ENCODE assay signal across 8 cellular contexts in the genomic region with DNA sequence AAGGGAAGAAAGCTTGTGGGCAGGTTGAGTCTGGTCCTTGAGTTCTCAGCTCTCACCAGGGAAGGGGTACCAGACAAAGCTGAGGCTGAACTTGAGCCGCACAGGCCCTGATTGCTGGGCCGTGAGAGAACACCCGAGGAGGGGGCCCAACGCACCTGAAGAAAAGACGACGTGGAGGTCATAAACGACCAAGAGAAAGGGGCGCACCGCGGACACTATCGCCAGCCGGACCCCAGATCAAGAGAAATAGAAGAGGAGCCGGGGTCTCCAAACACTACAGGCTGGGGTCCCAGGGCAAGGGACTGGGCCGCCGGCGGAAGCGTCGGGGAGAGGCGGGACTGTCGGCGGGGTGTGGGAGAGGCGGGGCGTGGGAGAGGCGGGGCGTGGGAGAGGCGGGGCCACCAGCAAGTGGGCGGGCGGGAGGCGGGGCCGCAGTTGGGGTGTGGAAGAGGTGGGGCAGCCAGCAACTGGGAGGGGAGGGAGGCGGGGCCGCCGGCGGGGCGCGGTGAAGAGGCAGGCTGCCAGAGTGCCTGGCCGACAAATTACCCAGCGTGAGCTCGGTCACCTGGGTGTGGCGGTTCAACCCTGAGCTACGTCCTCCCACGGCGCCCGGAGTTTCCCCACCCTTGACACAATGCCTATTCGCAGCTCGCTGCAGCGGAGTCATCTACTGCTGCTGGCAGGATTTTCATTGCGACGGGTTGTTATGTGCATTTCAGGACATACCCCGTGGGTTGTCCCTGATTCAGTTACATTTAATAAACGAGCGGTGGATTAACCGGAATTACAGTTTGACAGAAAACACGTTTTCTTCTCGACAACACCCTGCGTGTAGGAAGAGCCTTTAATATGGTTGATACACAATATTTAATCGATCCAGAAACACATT. TPM values are rescaled to one million over a fixed set of nuclear protein-coding genes. Genes with fewer than 3 reads are reported as not detected.
A peak's percentile ranks its signal among the peaks of the same experiment; 100 is the strongest.
DNase-seq lines count a peak whose midpoint lies in the region; ATAC-seq, FAIRE-seq and TF ChIP-seq lines count a peak whose summit lies in the region.

No MANE protein-coding gene starts in this region.

- no peaks in the 10 kb centered on the region for H3K36me3 ChIP-seq in fibroblast of lung (ENCODE audit: control insufficient read depth, insufficient read depth, low read length)

- H3K9me3 ChIP-seq in fibroblast of lung (ENCODE audit: control insufficient read depth, insufficient read depth, low read depth, low read length) = no peaks in the 10 kb centered on the region

- peak overlapping the region; percentile 71 for H3K27ac ChIP-seq in fibroblast of lung (ENCODE audit: insufficient read depth, low read length)

- no peaks in the 10 kb centered on the region for H3K9me3 Mint-ChIP-seq in activated T-helper 1 cell treated with anti-CD3 and anti-CD28 coated beads, Interleukin-12 subunit alpha, Interleukin-12 subunit beta, Interleukin-2, Interleukin-4 antibody, amounts not matched to agents 30 ng/mL and 10 ng/mL and 1 ng/mL, durations not matched to agents 14 hours and 24 hours and 36 hours
- no peaks in the 10 kb centered on the region for H3K9me3 Mint-ChIP-seq in naive thymus-derived CD8-positive, alpha-beta T cell
- peaks cover 2% of the 10 kb centered on the region for H3K9me3 Mint-ChIP-seq in stimulated activated memory B cell treated with anti-CD40 and anti-IgM and Interleukin-4, amounts not matched to agents 10 μg/mL and 1 μg/mL and 100 μg/mL, for 72 hours

- peak; percentile 7 for FAIRE-seq in RCC 7860 (lab: Jason Lieb, UNC)

- H3K27me3 Mint-ChIP-seq in activated T-helper 1 cell treated with anti-CD3 and anti-CD28 coated beads, Interleukin-12 subunit alpha, Interleukin-12 subunit beta, Interleukin-2, Interleukin-4 antibody, amounts not matched to agents 30 ng/mL and 10 ng/mL and 1 ng/mL, durations not matched to agents 14 hours and 24 hours and 36 hours (ENCODE audit: insufficient read depth) = no peaks in the 10 kb centered on the region
- H3K27me3 Mint-ChIP-seq in naive thymus-derived CD8-positive, alpha-beta T cell = no peaks in the 10 kb centered on the region
- H3K27me3 Mint-ChIP-seq in stimulated activated memory B cell treated with anti-CD40 and anti-IgM and Interleukin-4, amounts not matched to agents 10 μg/mL and 1 μg/mL and 100 μg/mL, for 72 hours = no peaks in the 10 kb centered on the region

- H4K20me1 ChIP-seq in fibroblast of lung (ENCODE audit: control insufficient read depth, extremely low read depth, insufficient read depth, low read length) = no peaks in the 10 kb centered on the region

- DNase-seq in EH (ENCODE audit: low read depth) = peak; percentile 95
- peak; percentile 61 for DNase-seq in GOT3 (lab: John Stamatoyannopoulos, UW)
- DNase-seq in Kasumi-1 (lab: John Stamatoyannopoulos, UW) = peak; percentile 82 to 86
- peak; percentile 85 for DNase-seq in RCC 7860 (ENCODE audit: low spot score)
- peak; percentile 92 for DNase-seq in activated T-helper 1 cell treated with anti-CD3 and anti-CD28 coated beads, Interleukin-12 subunit alpha, Interleukin-12 subunit beta, Interleukin-2, Interleukin-4 antibody, amounts not matched to agents 30 ng/mL and 10 ng/mL and 1 ng/mL, durations not matched to agents 14 hours and 24 hours and 36 hours (ENCODE audit: low spot score)
- peak; percentile 95 to 96 for DNase-seq in fibroblast of lung (ENCODE audit: low read depth in 2 of 2)
- DNase-seq in naive thymus-derived CD8-positive, alpha-beta T cell = peak; percentile 87 to 99 (median 95)

- peak overlapping the region; percentile 77 for H3K4me2 ChIP-seq in fibroblast of lung (ENCODE audit: extremely low read depth, insufficient read depth, low read length)

- no peak for TF ChIP-seq CTCF in fibroblast of lung (conservative IDR thresholded peaks at IDR 0.05 in 1 of 2, IDR thresholded peaks at IDR 0.05 in 1 of 2; ENCODE audit: low read depth in 1 of 2, low read length in 2 of 2)

- POLR2A ChIA-PET in naive thymus-derived CD8-positive, alpha-beta T cell (lab: Charles Lee) = interaction anchor here (0.6 to 3.7 kb wide), 35 partner anchors 9 to 282 kb away, joined by 3 to 44 read pairs (median 5); a partner anchor contains a TSS

- no peaks in the 10 kb centered on the region for H3K79me2 ChIP-seq in fibroblast of lung (ENCODE audit: control insufficient read depth, insufficient read depth, low read length)

- peak; percentile 85 to 90 for ATAC-seq in naive thymus-derived CD8-positive, alpha-beta T cell
- ATAC-seq in stimulated activated memory B cell treated with anti-CD40 and anti-IgM and Interleukin-4, amounts not matched to agents 10 μg/mL and 1 μg/mL and 100 μg/mL, for 72 hours = peak; percentile 96

- peak overlapping the region; percentile 30 for H2AFZ ChIP-seq in fibroblast of lung (ENCODE audit: low read length)

- H3K4me3 ChIP-seq in fibroblast of lung (replicated peaks in 1 of 4; ENCODE audit: control extremely low read depth in 1 of 4, insufficient read depth in 1 of 4, low read depth in 3 of 4, low read length in 4 of 4) = peak overlapping the region; percentile 40 to 71 (median 56)

- H3K4me3 Mint-ChIP-seq in activated T-helper 1 cell treated with anti-CD3 and anti-CD28 coated beads, Interleukin-12 subunit alpha, Interleukin-12 subunit beta, Interleukin-2, Interleukin-4 antibody, amounts not matched to agents 30 ng/mL and 10 ng/mL and 1 ng/mL, durations not matched to agents 14 hours and 24 hours and 36 hours = peak overlapping the region; percentile 93
- H3K4me3 Mint-ChIP-seq in naive thymus-derived CD8-positive, alpha-beta T cell = peak overlapping the region; percentile 86 to 97 (median 92)
- peak overlapping the region; percentile 96 for H3K4me3 Mint-ChIP-seq in stimulated activated memory B cell treated with anti-CD40 and anti-IgM and Interleukin-4, amounts not matched to agents 10 μg/mL and 1 μg/mL and 100 μg/mL, for 72 hours

- no peaks in the 10 kb centered on the region for H3K4me1 ChIP-seq in fibroblast of lung (ENCODE audit: control insufficient read depth, extremely low read depth, insufficient read depth, low read length)

- H3K4me1 Mint-ChIP-seq in activated T-helper 1 cell treated with anti-CD3 and anti-CD28 coated beads, Interleukin-12 subunit alpha, Interleukin-12 subunit beta, Interleukin-2, Interleukin-4 antibody, amounts not matched to agents 30 ng/mL and 10 ng/mL and 1 ng/mL, durations not matched to agents 14 hours and 24 hours and 36 hours (ENCODE audit: low read depth) = peaks cover 20% of the 10 kb centered on the region
- peaks cover 6 to 39% (median 19%) of the 10 kb centered on the region in 4 donors for H3K4me1 Mint-ChIP-seq in naive thymus-derived CD8-positive, alpha-beta T cell
- peaks cover 47% of the 10 kb centered on the region for H3K4me1 Mint-ChIP-seq in stimulated activated memory B cell treated with anti-CD40 and anti-IgM and Interleukin-4, amounts not matched to agents 10 μg/mL and 1 μg/mL and 100 μg/mL, for 72 hours

- peak overlapping the region; percentile 70 for H3K9ac ChIP-seq in fibroblast of lung (ENCODE audit: insufficient read depth, low read length)

- no peaks in the 10 kb centered on the region for H3K27me3 ChIP-seq in fibroblast of lung (ENCODE audit: control insufficient read depth, insufficient read depth, low read length)

- peaks cover 1% of the 10 kb centered on the region for H3K36me3 Mint-ChIP-seq in activated T-helper 1 cell treated with anti-CD3 and anti-CD28 coated beads, Interleukin-12 subunit alpha, Interleukin-12 subunit beta, Interleukin-2, Interleukin-4 antibody, amounts not matched to agents 30 ng/mL and 10 ng/mL and 1 ng/mL, durations not matched to agents 14 hours and 24 hours and 36 hours (ENCODE audit: low read depth)
- no peaks in the 10 kb centered on the region for H3K36me3 Mint-ChIP-seq in naive thymus-derived CD8-positive, alpha-beta T cell
- peaks cover 6% of the 10 kb centered on the region for H3K36me3 Mint-ChIP-seq in stimulated activated memory B cell treated with anti-CD40 and anti-IgM and Interleukin-4, amounts not matched to agents 10 μg/mL and 1 μg/mL and 100 μg/mL, for 72 hours

- H3K27ac Mint-ChIP-seq in activated T-helper 1 cell treated with anti-CD3 and anti-CD28 coated beads, Interleukin-12 subunit alpha, Interleukin-12 subunit beta, Interleukin-2, Interleukin-4 antibody, amounts not matched to agents 30 ng/mL and 10 ng/mL and 1 ng/mL, durations not matched to agents 14 hours and 24 hours and 36 hours = peak overlapping the region; percentile 97
- peak overlapping the region; percentile 94 to 99 (median 98) for H3K27ac Mint-ChIP-seq in naive thymus-derived CD8-positive, alpha-beta T cell
- H3K27ac Mint-ChIP-seq in stimulated activated memory B cell treated with anti-CD40 and anti-IgM and Interleukin-4, amounts not matched to agents 10 μg/mL and 1 μg/mL and 100 μg/mL, for 72 hours = peak overlapping the region; percentile 95

- intact Hi-C loops in activated T-helper 1 cell treated with anti-CD3 and anti-CD28 coated beads, Interleukin-12 subunit alpha, Interleukin-12 subunit beta, Interleukin-2, Interleukin-4 antibody, amounts not matched to agents 30 ng/mL and 10 ng/mL and 1 ng/mL, durations not matched to agents 14 hours and 24 hours and 36 hours (cut with micrococcal nuclease) = loop anchor here (1.0 kb wide), 7 partner anchors 24 to 444 kb away; a partner anchor contains a TSS

RNA-seq across cellular contexts. Expression of a gene that starts 15.5 kb away (rescaled TPM):
- 79.9 and 89.3 TPM in 2 replicates for total RNA-seq in activated T-helper 1 cell treated with anti-CD3 and anti-CD28 coated beads, Interleukin-12 subunit alpha, Interleukin-12 subunit beta, Interleukin-2, Interleukin-4 antibody, amounts not matched to agents 30 ng/mL and 10 ng/mL and 1 ng/mL, durations not matched to agents 14 hours and 24 hours and 36 hours
- 61.4 and 68.9 TPM in 2 replicates for total RNA-seq in fibroblast of lung
- 39.5 TPM in 2 replicates for polyA plus RNA-seq in fibroblast of lung
- 32.9 and 41.0 TPM in 2 replicates for polyA plus RNA-seq in fibroblast of lung (2012)
- polyA minus RNA-seq in fibroblast of lung (ENCODE audit: low replicate concordance) = 12.8 and 12.9 TPM in 2 replicates
- 100 to 1,000 TPM; 121 to 122 TPM for total RNA-seq in naive thymus-derived CD8-positive, alpha-beta T cell
- 10 to 100 TPM; 39.6 to 46.1 (median 43.5) TPM for polyA plus RNA-seq in naive thymus-derived CD8-positive, alpha-beta T cell

RNA-seq across cellular contexts. Expression of a gene that starts 24.8 kb away (rescaled TPM):
- 163 and 164 TPM in 2 replicates for total RNA-seq in activated T-helper 1 cell treated with anti-CD3 and anti-CD28 coated beads, Interleukin-12 subunit alpha, Interleukin-12 subunit beta, Interleukin-2, Interleukin-4 antibody, amounts not matched to agents 30 ng/mL and 10 ng/mL and 1 ng/mL, durations not matched to agents 14 hours and 24 hours and 36 hours
- 48.8 and 67.4 TPM in 2 replicates for total RNA-seq in fibroblast of lung
- 54.7 and 71.5 TPM in 2 replicates for polyA plus RNA-seq in fibroblast of lung
- 61.5 and 73.6 TPM in 2 replicates for polyA plus RNA-seq in fibroblast of lung (2012)
- polyA minus RNA-seq in fibroblast of lung (ENCODE audit: low replicate concordance) = 78.8 and 83.3 TPM in 2 replicates
- total RNA-seq in naive thymus-derived CD8-positive, alpha-beta T cell = 10 to 100 TPM; 83.9 TPM
- polyA plus RNA-seq in naive thymus-derived CD8-positive, alpha-beta T cell = 100 to 1,000 TPM in 1 of 3 donors, 10 to 100 TPM in 2; 74.6 to 100 (median 97.6) TPM

Comparison
In these comparisons a context has a peak if more than half of its experiments do, and no peak if none do; other contexts are left out.
1. Peak in every context shown above with its lines: DNase-seq, ATAC-seq, H3K4me3 ChIP-seq and H3K27ac ChIP-seq.